1 cellular context compared by ENCODE assay signal in the genomic region with DNA sequence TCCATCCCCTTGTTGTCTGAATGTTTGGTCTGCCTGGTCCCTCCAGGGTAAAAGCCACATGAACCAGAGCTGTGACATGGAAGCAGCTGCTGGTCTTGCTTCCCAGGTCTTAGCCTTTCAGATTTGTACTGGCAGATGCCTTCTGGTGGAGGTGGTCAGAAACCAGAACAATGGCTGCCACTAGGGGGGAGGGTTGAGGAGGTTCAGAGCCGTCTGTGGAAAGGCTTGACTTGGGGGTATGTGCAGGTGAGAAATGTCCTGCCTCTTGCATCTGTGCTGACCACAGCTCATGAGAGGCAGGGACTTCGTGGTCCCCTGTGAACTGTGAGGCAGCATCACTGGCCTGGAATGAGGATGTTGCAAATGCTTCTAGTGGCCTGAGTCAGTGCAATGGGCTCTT.
A peak's percentile ranks its signal among the peaks of the same experiment; 100 is the strongest.
TF ChIP-seq lines count a peak whose summit lies in the region.

No MANE protein-coding gene starts in this region.

TF ChIP-seq in K562, 482 proteins besides CTCF, POLR2A, EP300 and RAD21:
- TF ChIP-seq YY1 (IDR thresholded peaks at IDR 0.05; ENCODE audit: borderline replicate concordance in 1 of 3, control insufficient read depth in 1 of 3, extremely low read depth in 1 of 3, insufficient read depth in 3 of 3, insufficient read length in 1 of 3, insufficient replicate concordance in 2 of 3, low read depth in 1 of 3, low read length in 2 of 3) (peak in 1 of 3 experiments; percentile 53), ZNF134 (CRISPR knock-in tag; conservative IDR thresholded peaks at IDR 0.05) (no peak), RBBP5 (IDR thresholded peaks at IDR 0.05; ENCODE audit: borderline replicate concordance, insufficient read depth, low read length, poor library complexity, severe bottlenecking) (no peak)
